ENCODE assay signal across 24 cellular contexts in the genomic region with DNA sequence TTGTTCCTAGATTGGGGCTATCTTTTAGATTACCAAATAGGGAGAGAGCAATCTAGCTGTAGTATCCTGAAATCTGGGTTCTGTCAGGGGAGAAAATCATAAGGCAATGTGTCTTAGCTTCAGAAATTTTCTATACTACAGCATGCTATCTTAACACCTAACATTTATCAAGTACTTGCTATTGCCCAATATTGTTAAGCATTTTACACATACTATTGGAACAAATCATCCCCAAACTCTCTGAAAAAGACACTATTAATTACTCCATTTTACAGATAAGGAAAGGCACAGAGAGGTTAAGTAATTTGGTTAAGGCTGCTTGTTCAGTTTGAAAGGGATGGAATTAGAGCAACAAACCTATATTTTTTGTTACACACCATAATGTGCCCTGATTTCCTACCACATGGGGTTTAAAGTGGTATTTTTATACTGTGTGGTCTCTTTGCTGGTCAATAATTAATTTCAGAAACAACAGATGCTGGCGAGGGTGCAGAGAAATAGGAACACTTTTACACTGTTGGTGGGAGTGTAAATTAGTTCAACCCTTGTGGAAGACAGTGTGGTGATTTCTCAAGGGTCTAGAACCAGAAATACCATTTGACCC.
"Had no signal": no experiment of that assay in that cellular context is flagged by ENCODE, and none has a peak within 500 bp of the region (broad histone marks: within the 10 kb centered on the region; RNA-seq: fewer than 3 reads in every experiment).

No MANE protein-coding gene starts in this region.

- H3K27me3 ChIP-seq: ascending aorta, breast epithelium, gastrocnemius medialis, pancreas, right lobe of liver, suprapubic skin had no signal

- H3K9me3 ChIP-seq: ascending aorta, breast epithelium, gastrocnemius medialis, lower lobe of right lung, pancreas, right lobe of liver, suprapubic skin had no signal

- FAIRE-seq: keratinocyte, pancreas, small intestine had no signal

- ATAC-seq: activated CD4-positive, CD25-positive, alpha-beta regulatory T cell treated with anti-CD3 and anti-CD28 coated beads, Interleukin-2, amount 50 U/mL, for 24 hours; activated T-cell treated with anti-CD3 and anti-CD28 coated beads, Interleukin-2, amount 50 U/mL, for 72 hours; esophagus mucosa; gastrocnemius medialis; lower lobe of right lung; naive thymus-derived CD8-positive, alpha-beta T cell; pancreas; right lobe of liver; stimulated activated naive CD8-positive, alpha-beta T cell treated with anti-CD3 and anti-CD28 coated beads, Interleukin-15, amount 100 ng/mL, for 72 hours had no signal

- H3K27ac Mint-ChIP-seq: activated T-cell treated with anti-CD3 and anti-CD28 coated beads, Interleukin-2, amount 50 U/mL, for 72 hours; naive thymus-derived CD8-positive, alpha-beta T cell; stimulated activated naive CD8-positive, alpha-beta T cell treated with anti-CD3 and anti-CD28 coated beads, Interleukin-15, amount 100 ng/mL, for 72 hours had no signal

- H3K27me3 Mint-ChIP-seq: naive thymus-derived CD8-positive, alpha-beta T cell; stimulated activated naive CD8-positive, alpha-beta T cell treated with anti-CD3 and anti-CD28 coated beads, Interleukin-15, amount 100 ng/mL, for 72 hours had no signal

- H3K4me1 ChIP-seq: ascending aorta, breast epithelium, lower lobe of right lung, pancreas, right lobe of liver, suprapubic skin had no signal

- DNase-seq: activated CD4-positive, alpha-beta T cell treated with anti-CD3 and anti-CD28 coated beads, Interleukin-2, amount 50 U/mL, for 1 hour; activated CD8-positive, alpha-beta memory T cell treated with anti-CD3 and anti-CD28 coated beads, Interleukin-2, amount 50 U/mL, for 48 hours; activated effector memory CD4-positive, alpha-beta T cell treated with anti-CD3 and anti-CD28 coated beads, Interleukin-2, amount 50 U/mL, for 16 hours; activated naive CD4-positive, alpha-beta T cell treated with anti-CD3 and anti-CD28 coated beads, Interleukin-2, amount 50 U/mL, for 16 hours; activated T-cell treated with anti-CD3 and anti-CD28 coated beads, Interleukin-2, amount 50 U/mL, for 72 hours; effector CD4-positive, alpha-beta T cell; gastrocnemius medialis; head of caudate nucleus; lower lobe of right lung; naive thymus-derived CD8-positive, alpha-beta T cell; pancreas; right lobe of liver; small intestine; stimulated activated CD4-positive, alpha-beta T cell treated with anti-CD3 and anti-CD28 coated beads, Interleukin-15, amount 100 ng/mL, for 24 hours; stimulated activated CD4-positive, alpha-beta T cell treated with anti-CD3 and anti-CD28 coated beads, Interleukin-2, amount 100 ng/mL, for 48 hours; stimulated activated naive CD8-positive, alpha-beta T cell treated with anti-CD3 and anti-CD28 coated beads, Interleukin-15, amount 100 ng/mL, for 72 hours; T1000 had no signal

- H3K36me3 ChIP-seq: ascending aorta, breast epithelium, lower lobe of right lung, pancreas, suprapubic skin had no signal

- H3K4me3 Mint-ChIP-seq: activated T-cell treated with anti-CD3 and anti-CD28 coated beads, Interleukin-2, amount 50 U/mL, for 72 hours; naive thymus-derived CD8-positive, alpha-beta T cell; stimulated activated naive CD8-positive, alpha-beta T cell treated with anti-CD3 and anti-CD28 coated beads, Interleukin-15, amount 100 ng/mL, for 72 hours had no signal

- H3K27ac ChIP-seq: ascending aorta, breast epithelium, coronary artery, lower lobe of right lung, pancreas, right lobe of liver, suprapubic skin had no signal

- H3K4me3 ChIP-seq: ascending aorta, breast epithelium, coronary artery, gastrocnemius medialis, lower lobe of right lung, pancreas, right lobe of liver, suprapubic skin had no signal

- H3K9me3 Mint-ChIP-seq: stimulated activated naive CD8-positive, alpha-beta T cell treated with anti-CD3 and anti-CD28 coated beads, Interleukin-15, amount 100 ng/mL, for 72 hours had no signal
